ENCODE assay signal across 8 cellular contexts in the genomic region with DNA sequence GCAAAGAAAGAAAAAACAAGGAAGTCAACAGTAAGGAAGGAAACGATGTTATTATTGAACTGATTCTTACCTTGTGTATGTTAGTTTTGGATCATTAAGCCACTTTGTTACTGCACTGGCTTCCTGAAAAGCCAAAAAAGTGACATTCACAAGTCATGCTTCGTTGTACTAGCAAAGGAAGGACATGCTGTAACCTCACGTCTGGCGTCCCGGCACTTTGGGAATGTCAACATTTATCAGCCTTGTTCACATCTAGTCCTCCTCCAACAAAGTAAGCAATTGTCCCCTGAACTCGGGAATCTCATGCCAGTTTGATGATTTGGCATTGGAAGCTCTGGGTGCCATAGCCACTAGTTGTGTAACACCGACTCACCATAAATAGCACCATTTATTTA. TPM values are rescaled to one million over a fixed set of nuclear protein-coding genes. Genes with fewer than 3 reads are reported as not detected.
DNase-seq lines count a peak whose midpoint lies in the region; ATAC-seq and TF ChIP-seq lines count a peak whose summit lies in the region.

No MANE protein-coding gene starts in this region.

- H3K27ac Mint-ChIP-seq in GM23338: no peak overlapping the region; the same call in 1 of the 2 replicates

- in situ Hi-C loops in gastrocnemius medialis (cut with MboI; ENCODE audit: low sequenced_read_pairs in 4 of 4) (no loop called here), ACHN (cut with HindIII; ENCODE audit: low pct_ligation_motif_present, low pct_unique_long_range_greater_than_20kb, low sequenced_read_pairs) (no loop called here)

- WGBS in esophagus squamous epithelium, 2 donors: 30 to 36% methylated on average over 7 of the region's 7 CpGs

- H3K27me3 ChIP-seq in GM23338 (ENCODE audit: insufficient read depth): no peaks in the 10 kb centered on the region; the same call in 1 of the 2 replicates
- no peaks in the 10 kb centered on the region for H3K27me3 ChIP-seq in RWPE2 (ENCODE audit: insufficient read depth, poor library complexity, severe bottlenecking)
- no peaks in the 10 kb centered on the region for H3K27me3 ChIP-seq in esophagus squamous epithelium
- no peaks in the 10 kb centered on the region for H3K27me3 ChIP-seq in gastrocnemius medialis

- TF ChIP-seq POLR2A in esophagus squamous epithelium (IDR thresholded peaks at IDR 0.05): no peak
- no peak for TF ChIP-seq POLR2A in gastrocnemius medialis (IDR thresholded peaks at IDR 0.05)

- no peaks in the 10 kb centered on the region for H3K79me2 ChIP-seq in GM23338 (replicated peaks; ENCODE audit: insufficient read depth)

- H3K36me3 Mint-ChIP-seq in GM23338 (ENCODE audit: low read depth): peaks cover 12% of the 10 kb centered on the region

- H4K20me1 ChIP-seq in GM23338 (replicated peaks; ENCODE audit: insufficient read depth): no peaks in the 10 kb centered on the region

- no peaks in the 10 kb centered on the region for H3K36me3 ChIP-seq in GM23338 (ENCODE audit: insufficient read depth)
- H3K36me3 ChIP-seq in RWPE2 (ENCODE audit: low read depth): peaks cover 24% of the 10 kb centered on the region
- H3K36me3 ChIP-seq in esophagus squamous epithelium: peaks cover 0 to 22% (median 0%) of the 10 kb centered on the region in 3 donors
- H3K36me3 ChIP-seq in gastrocnemius medialis: peaks cover 0 to 15% of the 10 kb centered on the region in 2 donors

- TF ChIP-seq CTCF in GM23338 (conservative IDR thresholded peaks at IDR 0.05; ENCODE audit: low read depth in 2 of 2): no peak
- no peak for TF ChIP-seq CTCF in RWPE2 (IDR thresholded peaks at IDR 0.05; ENCODE audit: poor library complexity, severe bottlenecking)
- no peak for TF ChIP-seq CTCF in esophagus squamous epithelium (IDR thresholded peaks at IDR 0.05)
- no peak for TF ChIP-seq CTCF in gastrocnemius medialis (IDR thresholded peaks at IDR 0.05 in 4 of 5, conservative IDR thresholded peaks at IDR 0.05 in 1 of 5)

- no peaks in the 10 kb centered on the region for H3K9me2 ChIP-seq in GM23338 (ENCODE audit: insufficient read depth)

- peak overlapping the region; percentile 97 for H3K4me3 Mint-ChIP-seq in GM23338

- H3F3A ChIP-seq in GM23338 (replicated peaks; ENCODE audit: low read depth): 0 out of 2 replicates have a peak, but pooled peaks cover 3% of the 10 kb centered on the region

- no peaks in the 10 kb centered on the region for H3K9me3 Mint-ChIP-seq in GM23338

- H3K4me3 ChIP-seq in GM23338 (peak overlapping the region; percentile 86), RWPE2 (ENCODE audit: severe bottlenecking) (peak overlapping the region; percentile 55), esophagus squamous epithelium (peak overlapping the region; percentile 67 to 84 (median 76)), gastrocnemius medialis (peak overlapping the region; percentile 62 to 88 (median 78))

- H3K27ac ChIP-seq in GM23338 (ENCODE audit: low read depth) (no peak overlapping the region), RWPE2 (ENCODE audit: poor library complexity, severe bottlenecking) (no peak overlapping the region), esophagus squamous epithelium (peak overlapping the region; percentile 75 to 87 (median 84)), gastrocnemius medialis (peak overlapping the region; percentile 75 to 86 (median 79))

- H3K27me3 Mint-ChIP-seq in GM23338 (ENCODE audit: insufficient read depth, low read depth, poor library complexity): peaks cover 7% of the 10 kb centered on the region

- ATAC-seq in GM23338 (no peak), RWPE2 (ENCODE audit: low read depth) (no peak), gastrocnemius medialis (no peak), GM21717 (IDR thresholded peaks at IDR 0.05; ENCODE audit: unreplicated experiment) (no peak)

- intact Hi-C loops in esophagus squamous epithelium (cut with DNase I) (no loop called here), gastrocnemius medialis (cut with DNase I; ENCODE audit: low total_unique reads) (loop anchor here (2.0 to 5.0 kb wide), 2 partner anchors 133 to 137 kb away; partner anchors contain the start of genes DYNLL2 and SUPT4H1)

- no peaks in the 10 kb centered on the region for H3K9me3 ChIP-seq in RWPE2 (ENCODE audit: severe bottlenecking)
- H3K9me3 ChIP-seq in esophagus squamous epithelium: no peaks in the 10 kb centered on the region
- no peaks in the 10 kb centered on the region for H3K9me3 ChIP-seq in gastrocnemius medialis

- DNase-seq in GM23338 (ENCODE audit: low spot score) (no peak), RWPE2 (ENCODE audit: low spot score) (no peak), esophagus squamous epithelium (lab: John Stamatoyannopoulos, UW) (no peak), gastrocnemius medialis (no peak), ACHN (no peak), NCI-H1436 (lab: John Stamatoyannopoulos, UW) (no peak), ecto neural progenitor cell (ENCODE audit: low spot score) (no peak)

- peak overlapping the region; percentile 98 for H2AFZ ChIP-seq in GM23338

- H3K4me1 ChIP-seq in GM23338 (ENCODE audit: insufficient read depth): peaks cover 8% of the 10 kb centered on the region
- H3K4me1 ChIP-seq in RWPE2 (ENCODE audit: insufficient read depth, poor library complexity, severe bottlenecking): peaks cover 17% of the 10 kb centered on the region
- H3K4me1 ChIP-seq in esophagus squamous epithelium: peaks cover 0 to 19% (median 3%) of the 10 kb centered on the region in 3 donors
- peaks cover 7 to 9% of the 10 kb centered on the region in 2 donors for H3K4me1 ChIP-seq in gastrocnemius medialis

- peak overlapping the region; percentile 77 for H3K4me2 ChIP-seq in GM23338

- peaks cover 4% of the 10 kb centered on the region; the same call in 2 of the 3 replicates for H3K4me1 Mint-ChIP-seq in GM23338

TF ChIP-seq in GM23338, 12 proteins besides CTCF, POLR2A, EP300 and RAD21 (continues in another document):
- no peak for TF ChIP-seq ZNF331 (CRISPR knock-in tag; IDR thresholded peaks at IDR 0.05; ENCODE audit: low read depth)
- TF ChIP-seq, protein P1, sequence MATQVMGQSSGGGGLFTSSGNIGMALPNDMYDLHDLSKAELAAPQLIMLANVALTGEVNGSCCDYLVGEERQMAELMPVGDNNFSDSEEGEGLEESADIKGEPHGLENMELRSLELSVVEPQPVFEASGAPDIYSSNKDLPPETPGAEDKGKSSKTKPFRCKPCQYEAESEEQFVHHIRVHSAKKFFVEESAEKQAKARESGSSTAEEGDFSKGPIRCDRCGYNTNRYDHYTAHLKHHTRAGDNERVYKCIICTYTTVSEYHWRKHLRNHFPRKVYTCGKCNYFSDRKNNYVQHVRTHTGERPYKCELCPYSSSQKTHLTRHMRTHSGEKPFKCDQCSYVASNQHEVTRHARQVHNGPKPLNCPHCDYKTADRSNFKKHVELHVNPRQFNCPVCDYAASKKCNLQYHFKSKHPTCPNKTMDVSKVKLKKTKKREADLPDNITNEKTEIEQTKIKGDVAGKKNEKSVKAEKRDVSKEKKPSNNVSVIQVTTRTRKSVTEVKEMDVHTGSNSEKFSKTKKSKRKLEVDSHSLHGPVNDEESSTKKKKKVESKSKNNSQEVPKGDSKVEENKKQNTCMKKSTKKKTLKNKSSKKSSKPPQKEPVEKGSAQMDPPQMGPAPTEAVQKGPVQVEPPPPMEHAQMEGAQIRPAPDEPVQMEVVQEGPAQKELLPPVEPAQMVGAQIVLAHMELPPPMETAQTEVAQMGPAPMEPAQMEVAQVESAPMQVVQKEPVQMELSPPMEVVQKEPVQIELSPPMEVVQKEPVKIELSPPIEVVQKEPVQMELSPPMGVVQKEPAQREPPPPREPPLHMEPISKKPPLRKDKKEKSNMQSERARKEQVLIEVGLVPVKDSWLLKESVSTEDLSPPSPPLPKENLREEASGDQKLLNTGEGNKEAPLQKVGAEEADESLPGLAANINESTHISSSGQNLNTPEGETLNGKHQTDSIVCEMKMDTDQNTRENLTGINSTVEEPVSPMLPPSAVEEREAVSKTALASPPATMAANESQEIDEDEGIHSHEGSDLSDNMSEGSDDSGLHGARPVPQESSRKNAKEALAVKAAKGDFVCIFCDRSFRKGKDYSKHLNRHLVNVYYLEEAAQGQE (IDR thresholded peaks at IDR 0.05; ENCODE audit: unreplicated experiment): no peak

RNA-seq across cellular contexts. Expression of gene MKS1, which starts 0.7 kb away (rescaled TPM):
- total RNA-seq in GM23338 (2014; rRNA removed; shearing (Covaris generic)): 17.4 and 21.6 TPM in 2 replicates
- 11.9 and 14.0 TPM in 2 replicates for polyA plus RNA-seq in GM23338 (2016; fragmentation: Nextera tagmentation; extraction: Ambion mirVana)
- total RNA-seq in esophagus squamous epithelium (10 to 100 TPM in 2 of 4 donors, 1 to 10 TPM in 2; 5.3 to 10.8 (median 9.3) TPM), gastrocnemius medialis (1 to 10 TPM; 2.2 to 6.7 (median 2.8) TPM)

RNA-seq across cellular contexts. Expression of gene LPO, which starts 18.6 kb away (rescaled TPM):
- total RNA-seq in GM23338 (2014; rRNA removed; shearing (Covaris generic)): 0.35 and 0.62 TPM in 2 replicates
- 0.13 and 0.50 TPM in 2 replicates for polyA plus RNA-seq in GM23338 (2016; fragmentation: Nextera tagmentation; extraction: Ambion mirVana)
- total RNA-seq in esophagus squamous epithelium (1 to 10 TPM in 1 of 4 donors, under 1 TPM in 1, not detected in 2; 0.27 to 2.5 TPM), gastrocnemius medialis (not detected)

RNA-seq across cellular contexts. Expression of gene EPX, which starts 27.3 kb away (rescaled TPM):
- 0.10 TPM in 1 of 2 replicates, not detected in the other for total RNA-seq in GM23338 (2014; rRNA removed; shearing (Covaris generic))
- not detected in 2 replicates for polyA plus RNA-seq in GM23338 (2016; fragmentation: Nextera tagmentation; extraction: Ambion mirVana)
- total RNA-seq in esophagus squamous epithelium: not detected
- total RNA-seq in gastrocnemius medialis: not detected

RNA-seq across cellular contexts. Expression of gene OR4D2, which starts 53.0 kb away (rescaled TPM):
- total RNA-seq in GM23338 (2014; rRNA removed; shearing (Covaris generic)): not detected in 2 replicates
- not detected in 2 replicates for polyA plus RNA-seq in GM23338 (2016; fragmentation: Nextera tagmentation; extraction: Ambion mirVana)
- total RNA-seq in esophagus squamous epithelium (not detected), gastrocnemius medialis (not detected)

Comparison
In these comparisons a context has a peak if more than half of its experiments do, and no peak if none do; other contexts are left out.
1. H3K27ac ChIP-seq: peak in esophagus squamous epithelium (4 of 4) and gastrocnemius medialis (4 of 4); none in GM23338 (single experiment) and RWPE2 (single experiment).
2. Peak in every context shown above with its lines, with median percentiles within 50 percentile points of each other: H3K4me3 ChIP-seq.